10 cellular contexts compared by ENCODE assay signal in genomic region chr6:7721654-7722053, GRCh38. TPM values are rescaled to one million over a fixed set of nuclear protein-coding genes. Genes with fewer than 3 reads are reported as not detected.
DNase-seq lines count a peak whose midpoint lies in the region; ATAC-seq, FAIRE-seq and TF ChIP-seq lines count a peak whose summit lies in the region.
"Had no signal": no experiment of that assay in that cellular context is flagged by ENCODE, and none has a peak within 500 bp of the region (broad histone marks: within the 10 kb centered on the region; RNA-seq: fewer than 3 reads in every experiment).

No MANE protein-coding gene starts in this region.

- BruUV-seq in IMR-90 (replicated peaks; lab: Mats Ljungman, UMichigan): no TSS peak

- TF ChIP-seq POLR2A in IMR-90 (IDR thresholded peaks at IDR 0.05; ENCODE audit: low read depth, low read length): no peak

- intact Hi-C loops in CD14-positive monocyte (cut with micrococcal nuclease) (no loop called here), IMR-90 (cut with micrococcal nuclease) (loop anchor here (1.0 to 5.0 kb wide), 5 partner anchors 125 to 497 kb away; no protein-coding TSS in a partner anchor)

- CTCF ChIA-PET in IMR-90 (lab: Yijun Ruan, JAX): interaction anchor here (0.7 to 2.4 kb wide), 6 partner anchors 8 to 337 kb away, joined by 3 to 17 read pairs (median 4); no protein-coding TSS in a partner anchor

- H2AFZ ChIP-seq in IMR-90 (replicated peaks; ENCODE audit: low read length, poor library complexity): no peak overlapping the region
- no peak overlapping the region for H2AFZ ChIP-seq in keratinocyte (ENCODE audit: control insufficient read depth, low read length)

- peak; percentile 25 for TF ChIP-seq CTCF in CD14-positive monocyte (IDR thresholded peaks at IDR 0.05)
- TF ChIP-seq CTCF in IMR-90 (conservative IDR thresholded peaks at IDR 0.05; ENCODE audit: low read depth, low read length): peak; percentile 45
- peak in 2 of 3 experiments; percentile 18 to 39 for TF ChIP-seq CTCF in keratinocyte (optimal IDR thresholded peaks at IDR 0.05 in 1 of 3, IDR thresholded peaks at IDR 0.05 in 1 of 3, conservative IDR thresholded peaks at IDR 0.05 in 1 of 3; ENCODE audit: extremely low read depth in 1 of 3, insufficient read depth in 2 of 3, low read length in 3 of 3)

- in situ Hi-C loops in IMR-90 (cut with MboI; ENCODE audit: low sequenced_read_pairs) (loop anchor here (5.0 to 10.0 kb wide), 4 partner anchors 173 to 336 kb away; no protein-coding TSS in a partner anchor), SK-MEL-5 (cut with HindIII; ENCODE audit: low pct_unique_long_range_greater_than_20kb, low sequenced_read_pairs) (loop anchor here (10.0 kb wide), 1 partner anchor 253 kb away; no protein-coding TSS in a partner anchor)

- H3K36me3 ChIP-seq in IMR-90 (ENCODE audit: control insufficient read depth, insufficient read depth, low read length) (no peaks in the 10 kb centered on the region), keratinocyte (ENCODE audit: control insufficient read depth in 2 of 2, extremely low read depth in 1 of 2, insufficient read depth in 2 of 2, low read length in 2 of 2) (no peaks in the 10 kb centered on the region)

- no peak for ATAC-seq in IMR-90 (ENCODE audit: low read depth)
- ATAC-seq in activated naive CD8-positive, alpha-beta T cell treated with anti-CD3 and anti-CD28 coated beads, Interleukin-2, amount 50 U/mL, for 24 hours: no peak

- POLR2A ChIA-PET in IMR-90 (lab: Charles Lee; ENCODE audit: unreplicated experiment): no interaction called here

- peaks cover 34 to 47% (median 38%) of the 10 kb centered on the region in 3 donors for H3K27me3 Mint-ChIP-seq in CD14-positive monocyte (ENCODE audit: low read depth in 3 of 3)
- H3K27me3 Mint-ChIP-seq in activated naive CD8-positive, alpha-beta T cell treated with anti-CD3 and anti-CD28 coated beads, Interleukin-2, amount 50 U/mL, for 24 hours: peaks cover 51% of the 10 kb centered on the region

- dilution Hi-C loops in IMR-90 (cut with HindIII; ENCODE audit: low sequenced_read_pairs, unreplicated experiment): no loop called here
- dilution Hi-C loops in keratinocyte (cut with MboI; ENCODE audit: extremely low pct_ligation_motif_present, low sequenced_read_pairs): no loop called here

- H3K27me3 ChIP-seq in IMR-90 (ENCODE audit: control insufficient read depth, insufficient read depth, low read length): peaks cover 30% of the 10 kb centered on the region
- H3K27me3 ChIP-seq in keratinocyte (ENCODE audit: control insufficient read depth, extremely low read depth, insufficient read depth, low read length): peaks cover 35% of the 10 kb centered on the region

- no peak overlapping the region for H3K18ac ChIP-seq in IMR-90 (ENCODE audit: low read depth, low read length)

- H4K20me1 ChIP-seq in IMR-90 (ENCODE audit: insufficient read depth, low read length) (no peaks in the 10 kb centered on the region), keratinocyte (ENCODE audit: control insufficient read depth, extremely low read depth, insufficient read depth, low read length) (no peaks in the 10 kb centered on the region)

- peaks cover 0 to 8% (median 6%) of the 10 kb centered on the region in 7 donors for H3K9me3 Mint-ChIP-seq in CD14-positive monocyte
- peaks cover 1% of the 10 kb centered on the region for H3K9me3 Mint-ChIP-seq in activated naive CD8-positive, alpha-beta T cell treated with anti-CD3 and anti-CD28 coated beads, Interleukin-2, amount 50 U/mL, for 24 hours

- H3K27ac ChIP-seq in IMR-90 (ENCODE audit: insufficient read depth, low read length): no peak overlapping the region
- no peak overlapping the region for H3K27ac ChIP-seq in keratinocyte (ENCODE audit: control insufficient read depth, insufficient read depth, low read length)
- H3K27ac ChIP-seq: epithelial cell of prostate had no signal

- H2BK120ac ChIP-seq in IMR-90 (ENCODE audit: low read depth, low read length): no peak overlapping the region

- no peak overlapping the region for H3K56ac ChIP-seq in IMR-90 (ENCODE audit: extremely low read depth, insufficient read depth, low read length)

- H3K4me3 ChIP-seq in IMR-90 (ENCODE audit: insufficient read depth, low read depth, low read length) (no peak overlapping the region), keratinocyte (ENCODE audit: control insufficient read depth in 2 of 3, extremely low read depth in 1 of 3, insufficient read depth in 2 of 3, low read depth in 1 of 3, low read length in 3 of 3) (no peak overlapping the region)

- peak; percentile 51 for TF ChIP-seq RAD21 in IMR-90 (IDR thresholded peaks at IDR 0.05; ENCODE audit: low read length)

- no CpG with 5 or more reads among the region's 3 CpGs for WGBS in IMR-90 (ENCODE audit: extremely low coverage in 2 of 2, insufficient read length in 1 of 2), 2 experiments

- FAIRE-seq in keratinocyte (lab: Jason Lieb, UNC): no peak

- no peak overlapping the region for H2BK20ac ChIP-seq in IMR-90 (ENCODE audit: low read depth, low read length)

- H3K36me3 Mint-ChIP-seq in CD14-positive monocyte: no peaks in the 10 kb centered on the region
- H3K36me3 Mint-ChIP-seq in activated naive CD8-positive, alpha-beta T cell treated with anti-CD3 and anti-CD28 coated beads, Interleukin-2, amount 50 U/mL, for 24 hours (ENCODE audit: low read depth): no peaks in the 10 kb centered on the region

- no peak overlapping the region for H2AK9ac ChIP-seq in IMR-90 (replicated peaks; ENCODE audit: low read depth, low read length, poor library complexity)

- no peaks in the 10 kb centered on the region for H3K79me1 ChIP-seq in IMR-90 (ENCODE audit: low read depth in 1 of 2, low read length in 2 of 2)

- H3K4ac ChIP-seq in IMR-90 (ENCODE audit: low read depth, low read length): no peak overlapping the region

- H3K4me2 ChIP-seq in IMR-90 (ENCODE audit: low read depth, low read length) (no peak overlapping the region), keratinocyte (ENCODE audit: control insufficient read depth, extremely low read depth, insufficient read depth, low read depth, low read length) (no peak overlapping the region)

- H3K4me1 Mint-ChIP-seq in CD14-positive monocyte: peaks cover 15% of the 10 kb centered on the region
- peaks cover 10% of the 10 kb centered on the region for H3K4me1 Mint-ChIP-seq in activated naive CD8-positive, alpha-beta T cell treated with anti-CD3 and anti-CD28 coated beads, Interleukin-2, amount 50 U/mL, for 24 hours

- no peak overlapping the region for H3K4me3 Mint-ChIP-seq in CD14-positive monocyte
- H3K4me3 Mint-ChIP-seq in activated naive CD8-positive, alpha-beta T cell treated with anti-CD3 and anti-CD28 coated beads, Interleukin-2, amount 50 U/mL, for 24 hours: no peak overlapping the region

- DNase-seq in CD14-positive monocyte (ENCODE audit: low spot score) (no peak), IMR-90 (peak; percentile 41), SK-MEL-5 (ENCODE audit: low read depth, low spot score) (peak; percentile 81), keratinocyte (ENCODE audit: low read depth, low spot score) (no peak), nucleus accumbens (lab: John Stamatoyannopoulos, UW) (no peak), iPS-NIHi7 (ENCODE audit: extremely low spot score) (no peak)
- no peak for DNase-seq in activated CD4-positive, alpha-beta T cell treated with anti-CD3 and anti-CD28 coated beads for 4 hours
- no peak for DNase-seq in activated naive CD8-positive, alpha-beta T cell treated with anti-CD3 and anti-CD28 coated beads, Interleukin-2, amount 50 U/mL, for 24 hours
- DNase-seq: stimulated activated CD4-positive, alpha-beta T cell treated with anti-CD3 and anti-CD28 coated beads, Interleukin-2, amount 100 ng/mL, for 24 hours had no signal

- H3K9me3 ChIP-seq in IMR-90 (ENCODE audit: control insufficient read depth, insufficient read depth, low read length): peaks cover 2% of the 10 kb centered on the region; the same call in 1 of the 2 replicates
- H3K9me3 ChIP-seq in keratinocyte (ENCODE audit: control insufficient read depth, low read depth, low read length): no peaks in the 10 kb centered on the region

- no peak overlapping the region for H4K8ac ChIP-seq in IMR-90 (ENCODE audit: low read depth in 2 of 2, low read length in 2 of 2)

- no peak overlapping the region for H2BK5ac ChIP-seq in IMR-90 (ENCODE audit: low read depth, low read length, poor library complexity, severe bottlenecking)

- H4K5ac ChIP-seq in IMR-90 (ENCODE audit: low read depth, low read length): no peak overlapping the region

- H4K91ac ChIP-seq in IMR-90 (ENCODE audit: insufficient read depth, low read depth, low read length): no peak overlapping the region

- no peaks in the 10 kb centered on the region for H3K79me2 ChIP-seq in keratinocyte (ENCODE audit: control insufficient read depth, insufficient read depth, low read length)

- no peak overlapping the region for H3K23ac ChIP-seq in IMR-90 (ENCODE audit: low read depth, low read length)

- H3K14ac ChIP-seq in IMR-90 (replicated peaks; ENCODE audit: low read depth, low read length): no peak overlapping the region

- H3K4me1 ChIP-seq in IMR-90 (ENCODE audit: control insufficient read depth, insufficient read depth, low read length) (no peaks in the 10 kb centered on the region), keratinocyte (ENCODE audit: control insufficient read depth, extremely low read depth, insufficient read depth, low read length) (peaks cover 7% of the 10 kb centered on the region)

- no peak overlapping the region for H2BK15ac ChIP-seq in IMR-90 (ENCODE audit: low read depth, low read length)

- H3K9ac ChIP-seq in IMR-90 (ENCODE audit: low read depth, low read length) (no peak overlapping the region), keratinocyte (ENCODE audit: control insufficient read depth, extremely low read depth, insufficient read depth, low read length) (no peak overlapping the region)

- no peaks in the 10 kb centered on the region for H3K9me1 ChIP-seq in IMR-90 (ENCODE audit: insufficient read depth, low read length)
- H3K9me1 ChIP-seq in keratinocyte (ENCODE audit: control insufficient read depth, extremely low read depth, insufficient read depth, low read length): no peaks in the 10 kb centered on the region

- H3K27ac Mint-ChIP-seq in CD14-positive monocyte: peak overlapping the region in 1 of 7 donors; percentile 2
- no peak overlapping the region for H3K27ac Mint-ChIP-seq in activated naive CD8-positive, alpha-beta T cell treated with anti-CD3 and anti-CD28 coated beads, Interleukin-2, amount 50 U/mL, for 24 hours

- H2AK5ac ChIP-seq in IMR-90 (ENCODE audit: low read depth, low read length): no peak overlapping the region

RNA-seq across cellular contexts. Expression of gene BMP6, which starts 4.2 kb away (rescaled TPM):
- polyA plus RNA-seq in CD14-positive monocyte: not detected
- 0.18 and 0.28 TPM in 2 replicates for total RNA-seq in IMR-90 (2012; rRNA removed)
- 0.19 TPM in 2 replicates for polyA plus RNA-seq in IMR-90 (2012; rRNA removed)
- 0.14 and 0.20 TPM in 2 replicates for polyA plus RNA-seq in IMR-90 (2012; cell fraction: cytosol; rRNA removed)
- 0.07 and 0.17 TPM in 2 replicates for polyA plus RNA-seq in IMR-90 (2012; cell fraction: nucleus; rRNA removed; ENCODE audit: low replicate concordance)
- total RNA-seq in SK-MEL-5 (2014; rRNA removed; shearing (Covaris generic)): 0.05 TPM in 2 replicates
- 0.45 and 0.76 TPM in 2 replicates for polyA plus RNA-seq in SK-MEL-5 (2015; cell fraction: cytosol; rRNA removed)
- polyA plus RNA-seq in SK-MEL-5 (2015; cell fraction: nucleus; rRNA removed): 0.19 and 0.28 TPM in 2 replicates
- polyA plus RNA-seq in keratinocyte: 0.05 to 0.48 TPM (median 0.09 TPM) in 3 replicates
- 0.50 TPM for polyA plus RNA-seq in keratinocyte (2011; ENCODE audit: low read depth)
- polyA plus RNA-seq in keratinocyte (2011; cell fraction: cytosol; rRNA removed): 0.04 and 0.15 TPM in 2 replicates
- polyA plus RNA-seq in keratinocyte (2011; cell fraction: nucleus; rRNA removed): 0.08 and 0.17 TPM in 2 replicates
- polyA plus RNA-seq in keratinocyte (2012; ENCODE audit: low replicate concordance): 0.36 and 0.90 TPM in 2 replicates
- 0.22 TPM in 1 of 3 replicates, not detected in the others for polyA minus RNA-seq in keratinocyte
- polyA minus RNA-seq in keratinocyte (2011; cell fraction: cytosol; rRNA and poly(A)+ RNA removed): not detected
- polyA minus RNA-seq in keratinocyte (2011; cell fraction: nucleus; rRNA and poly(A)+ RNA removed): 0.21 TPM in 1 of 2 replicates, not detected in the other

Comparison
In these comparisons a context has a peak if more than half of its experiments do, and no peak if none do; other contexts are left out.
1. DNase-seq: peak in IMR-90 (single experiment) and SK-MEL-5 (single experiment); none in CD14-positive monocyte (single experiment), keratinocyte (single experiment), nucleus accumbens (0 of 56), activated CD4-positive, alpha-beta T cell treated with anti-CD3 and anti-CD28 coated beads for 4 hours (0 of 2), activated naive CD8-positive, alpha-beta T cell treated with anti-CD3 and anti-CD28 coated beads, Interleukin-2, amount 50 U/mL, for 24 hours (single experiment) and iPS-NIHi7 (single experiment).
2. Peak in every context shown above with its lines, with median percentiles within 50 percentile points of each other: CTCF ChIP-seq.